18 cellular contexts compared by ENCODE assay signal in the genomic region with DNA sequence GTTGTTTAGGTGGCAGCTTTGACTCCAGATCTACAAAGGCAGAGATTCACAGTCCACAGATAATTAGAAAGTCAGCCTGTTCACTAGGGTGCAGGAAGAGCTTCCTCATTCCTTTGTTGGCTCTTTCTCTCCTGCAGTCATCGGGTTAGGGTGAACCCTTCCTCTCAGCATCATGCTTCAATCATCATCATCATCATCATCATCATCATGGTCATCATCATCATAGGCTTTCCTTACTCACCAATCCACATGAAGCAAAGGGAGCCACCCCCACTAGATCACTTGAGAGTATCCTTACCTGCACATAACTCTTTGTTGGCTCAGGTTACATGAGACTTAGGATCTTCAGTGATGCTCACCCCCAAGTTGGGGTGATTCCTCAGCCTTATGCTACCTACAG. TPM values are rescaled to one million over a fixed set of nuclear protein-coding genes. Genes with fewer than 3 reads are reported as not detected.
"Had no signal": no experiment of that assay in that cellular context is flagged by ENCODE, and none has a peak within 500 bp of the region (broad histone marks: within the 10 kb centered on the region; RNA-seq: fewer than 3 reads in every experiment).

No MANE protein-coding gene starts in this region.

- H3K36me3 Mint-ChIP-seq: activated naive CD8-positive, alpha-beta T cell treated with anti-CD3 and anti-CD28 coated beads for 36 hours had no signal

- H3K27ac Mint-ChIP-seq: activated CD4-positive, alpha-beta T cell treated with anti-CD3 and anti-CD28 coated beads, Interleukin-2, amount 10 ng/mL, durations not matched to agents 24 days and 14 days; activated CD8-positive, alpha-beta T cell treated with anti-CD3 and anti-CD28 coated beads for 36 hours; activated naive CD8-positive, alpha-beta T cell treated with anti-CD3 and anti-CD28 coated beads for 36 hours; activated T-helper 17 cell treated with anti-CD3 and anti-CD28 coated beads, Interleukin-2, amount 50 U/mL, for 72 hours had no signal

- H3K4me3 ChIP-seq: ascending aorta, cardiac muscle cell, MG63, SJCRH30, SK-N-MC had no signal

- H3K9me3 ChIP-seq: ascending aorta, MG63, SJCRH30 had no signal

- H3K27me3 ChIP-seq: ascending aorta, SJCRH30 had no signal

- DNase-seq: activated CD4-positive, alpha-beta T cell treated with anti-CD3 and anti-CD28 coated beads, Interleukin-2, amount 50 U/mL, for 4 hours; activated T-cell treated with anti-CD3 and anti-CD28 coated beads, Interleukin-2, amount 50 U/mL, for 1 hour; MG63; NCI-H1048 had no signal

- H3K27ac ChIP-seq: ascending aorta, cardiac muscle cell, SJCRH30, SK-N-MC had no signal

- H3K27me3 Mint-ChIP-seq: activated CD4-positive, alpha-beta T cell treated with anti-CD3 and anti-CD28 coated beads, Interleukin-2, amount 10 ng/mL, durations not matched to agents 24 days and 14 days; activated CD8-positive, alpha-beta T cell treated with anti-CD3 and anti-CD28 coated beads for 36 hours; activated naive CD8-positive, alpha-beta T cell treated with anti-CD3 and anti-CD28 coated beads for 36 hours had no signal

- H3K4me1 ChIP-seq: ascending aorta, SJCRH30 had no signal

- H3K4me1 Mint-ChIP-seq: activated CD4-positive, alpha-beta T cell treated with anti-CD3 and anti-CD28 coated beads, Interleukin-2, amount 10 ng/mL, durations not matched to agents 24 days and 14 days; activated naive CD8-positive, alpha-beta T cell treated with anti-CD3 and anti-CD28 coated beads for 36 hours; activated T-helper 17 cell treated with anti-CD3 and anti-CD28 coated beads, Interleukin-2, amount 50 U/mL, for 72 hours had no signal

- H3K36me3 ChIP-seq: ascending aorta, cardiac muscle cell, MG63, SJCRH30 had no signal

- H3K4me3 Mint-ChIP-seq: activated CD4-positive, alpha-beta T cell treated with anti-CD3 and anti-CD28 coated beads, Interleukin-2, amount 10 ng/mL, durations not matched to agents 24 days and 14 days; activated CD8-positive, alpha-beta T cell treated with anti-CD3 and anti-CD28 coated beads for 36 hours; activated naive CD8-positive, alpha-beta T cell treated with anti-CD3 and anti-CD28 coated beads for 36 hours; activated T-cell treated with anti-CD3 and anti-CD28 coated beads, Interleukin-2, amount 50 U/mL, for 72 hours; activated T-helper 17 cell treated with anti-CD3 and anti-CD28 coated beads, Interleukin-2, amount 50 U/mL, for 72 hours; T-helper 2 cell treated with Interferon-gamma antibody and Interleukin-4, amounts not matched to agents 5 μg/mL and 100 μg/mL, for 36 hours had no signal

- H3K9me3 Mint-ChIP-seq: activated CD4-positive, alpha-beta T cell treated with anti-CD3 and anti-CD28 coated beads, Interleukin-2, amount 10 ng/mL, durations not matched to agents 24 days and 14 days; activated CD8-positive, alpha-beta T cell treated with anti-CD3 and anti-CD28 coated beads for 36 hours; activated naive CD8-positive, alpha-beta T cell treated with anti-CD3 and anti-CD28 coated beads for 36 hours; activated T-cell treated with anti-CD3 and anti-CD28 coated beads, Interleukin-2, amount 50 U/mL, for 72 hours; activated T-helper 17 cell treated with anti-CD3 and anti-CD28 coated beads, Interleukin-2, amount 50 U/mL, for 72 hours; T-helper 2 cell treated with Interferon-gamma antibody and Interleukin-4, amounts not matched to agents 5 μg/mL and 100 μg/mL, for 36 hours had no signal

RNA-seq across cellular contexts. Expression of a gene that starts 32.2 kb away (rescaled TPM):
- total RNA-seq: activated CD4-positive, alpha-beta T cell treated with anti-CD3 and anti-CD28 coated beads, Interleukin-2, amount 10 ng/mL, durations not matched to agents 24 days and 14 days; ascending aorta; NCI-H460; RPMI7951; SJCRH30 had no signal
- polyA plus RNA-seq: cardiac muscle cell had no signal

RNA-seq across cellular contexts. Expression of a gene that starts 52.8 kb away (rescaled TPM):
- total RNA-seq: activated CD4-positive, alpha-beta T cell treated with anti-CD3 and anti-CD28 coated beads, Interleukin-2, amount 10 ng/mL, durations not matched to agents 24 days and 14 days; activated CD8-positive, alpha-beta memory T cell treated with anti-CD3 and anti-CD28 coated beads for 36 hours; activated CD8-positive, alpha-beta T cell treated with anti-CD3 and anti-CD28 coated beads for 36 hours; activated naive CD8-positive, alpha-beta T cell treated with anti-CD3 and anti-CD28 coated beads for 36 hours; activated T-cell treated with anti-CD3 and anti-CD28 coated beads, Interleukin-2, amount 50 U/mL, for 72 hours; activated T-helper 17 cell treated with anti-CD3 and anti-CD28 coated beads, Interleukin-2, amount 50 U/mL, for 72 hours; NCI-H460; RPMI7951; SJCRH30; T-helper 1 cell treated with Interleukin-12 subunit alpha and Interleukin-12 subunit beta and Interleukin-4 antibody, amounts not matched to agents 30 ng/mL and 1 ng/mL, for 36 hours had no signal
- polyA plus RNA-seq: cardiac muscle cell had no signal
